In the genomic region with DNA sequence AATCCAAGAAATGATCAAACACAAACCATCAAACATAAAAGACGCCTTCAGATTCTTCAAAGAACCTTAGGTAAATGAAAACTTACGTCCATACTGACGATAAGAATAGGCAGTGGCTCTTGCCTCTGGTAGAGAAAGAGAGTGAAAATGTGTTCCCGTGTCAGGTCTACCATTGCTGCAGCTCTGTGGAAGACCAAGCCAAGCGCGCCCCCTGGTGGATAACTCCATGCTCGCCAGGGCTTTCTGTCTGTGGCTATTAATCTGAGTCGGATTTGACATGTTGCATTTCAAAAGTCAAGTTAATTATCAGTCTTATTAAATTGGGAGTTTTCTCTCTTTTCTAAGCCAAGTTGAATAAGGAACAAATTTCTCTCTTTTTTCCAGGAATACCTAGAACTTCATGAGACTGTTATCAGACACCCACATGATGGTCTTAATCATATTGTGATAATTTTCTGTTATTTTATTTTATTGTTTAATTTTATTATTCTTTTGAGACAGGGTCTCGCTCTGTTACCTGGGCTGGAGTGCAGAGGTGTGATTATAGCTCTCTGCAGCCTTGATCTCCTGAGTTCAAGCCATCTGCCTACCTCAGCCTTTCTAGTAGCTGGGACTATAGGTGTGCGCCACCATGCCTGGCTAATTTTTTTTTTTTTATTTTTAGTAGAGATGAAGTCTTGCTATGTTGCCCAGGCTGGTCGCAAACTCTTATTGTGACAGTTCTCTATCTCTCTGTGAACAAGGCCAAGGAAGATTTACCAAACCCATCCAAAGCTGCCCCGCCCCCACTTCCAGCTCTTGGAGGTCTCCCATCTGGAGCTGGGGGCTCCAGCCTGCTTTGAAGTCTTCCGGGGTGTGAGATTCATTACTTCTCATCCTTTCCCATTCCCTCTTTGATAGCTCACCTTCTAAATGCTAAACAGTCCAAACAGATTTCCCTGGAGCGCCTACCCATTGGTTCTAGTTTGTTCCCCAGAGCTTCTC, we compare ENCODE assay signal across 8 cellular contexts. TPM values are rescaled to one million over a fixed set of nuclear protein-coding genes. Genes with fewer than 3 reads are reported as not detected.
DNase-seq lines count a peak whose midpoint lies in the region; ATAC-seq, FAIRE-seq and TF ChIP-seq lines count a peak whose summit lies in the region.

No MANE protein-coding gene starts in this region.

- H3K27ac ChIP-seq in kidney (ENCODE audit: low read depth in 2 of 2, low read length in 2 of 2), result no peak overlapping the region

- peak; percentile 65 for DNase-seq in GM12864 (ENCODE audit: low read depth)
- peak; percentile 11 to 76 for DNase-seq in NCI-H524 (lab: John Stamatoyannopoulos, UW)
- peak; percentile 90 for DNase-seq in activated CD4-positive, alpha-beta T cell treated with anti-CD3 and anti-CD28 coated beads for 1 hour
- DNase-seq in cerebellar cortex (ENCODE audit: low spot score), result peak; percentile 92
- DNase-seq in kidney, result peak; percentile 93
- DNase-seq in stimulated activated CD4-positive, alpha-beta T cell treated with anti-CD3 and anti-CD28 coated beads, Interleukin-1b, Interleukin-23, amount 100 ng/mL, for 24 hours (ENCODE audit: low read depth in 4 of 4, low spot score in 1 of 4), result peak; percentile 87 to 97 (median 92)

- ATAC-seq in HG03378 (IDR thresholded peaks at IDR 0.05; ENCODE audit: unreplicated experiment) (peak; percentile 60), HG03135 (IDR thresholded peaks at IDR 0.05; ENCODE audit: unreplicated experiment) (no peak)

- H3K9ac ChIP-seq in kidney (ENCODE audit: low read length in 2 of 2), result peak overlapping the region in 1 of 2 donors; percentile 42

- no peaks in the 10 kb centered on the region for H3K4me1 ChIP-seq in kidney (ENCODE audit: control insufficient read depth in 1 of 2, insufficient read depth in 1 of 2, low read depth in 1 of 2, low read length in 2 of 2)

- no peaks in the 10 kb centered on the region for H3K36me3 ChIP-seq in kidney (ENCODE audit: control insufficient read depth in 1 of 2, insufficient read depth in 2 of 2, low read length in 2 of 2)

- H3K9me3 ChIP-seq in kidney (ENCODE audit: control insufficient read depth in 1 of 2, low read length in 2 of 2), result no peaks in the 10 kb centered on the region

- TF ChIP-seq CTCF in GM12864 (IDR thresholded peaks at IDR 0.05; ENCODE audit: low read depth, low read length, missing control alignments) (peak; percentile 82), kidney (IDR thresholded peaks at IDR 0.05; ENCODE audit: borderline replicate concordance, extremely low read depth, insufficient read depth) (peak; percentile 91)

- intact Hi-C loops in kidney (cut with DNase I), result no loop called here

- H3K4me3 ChIP-seq in GM12864 (ENCODE audit: low read depth, low read length), result no peak overlapping the region
- peak overlapping the region; percentile 0 to 32 for H3K4me3 ChIP-seq in kidney (ENCODE audit: low read length in 2 of 2)

- FAIRE-seq in kidney (lab: Jason Lieb, UNC), result peak; percentile 95

RNA-seq across cellular contexts. Expression of a gene that starts 15.8 kb away (rescaled TPM):
- 15.0 TPM for total RNA-seq in kidney
- 0.37 TPM for polyA plus RNA-seq in kidney (ENCODE audit: insufficient read depth, low read depth, low replicate concordance)

RNA-seq across cellular contexts. Expression of a gene that starts 28.0 kb away (rescaled TPM):
- 7.3 TPM for total RNA-seq in kidney
- polyA plus RNA-seq in kidney (ENCODE audit: insufficient read depth, low read depth, low replicate concordance), result 3.3 TPM

RNA-seq across cellular contexts. Expression of a gene that starts 33.7 kb away (rescaled TPM):
- total RNA-seq in kidney, result 76.7 TPM
- 62.4 TPM for polyA plus RNA-seq in kidney (ENCODE audit: insufficient read depth, low read depth, low replicate concordance)

RNA-seq across cellular contexts. Expression of a gene that starts 51.7 kb away (rescaled TPM):
- total RNA-seq in kidney, result 238 TPM
- polyA plus RNA-seq in kidney (ENCODE audit: insufficient read depth, low read depth, low replicate concordance), result 1,246 TPM
